In genomic region chr11:58485961-58486360, GRCh38 we compare ENCODE assay signal across 8 cellular contexts. TPM values are rescaled to one million over a fixed set of nuclear protein-coding genes. Genes with fewer than 3 reads are reported as not detected.
"Had no signal": no experiment of that assay in that cellular context is flagged by ENCODE, and none has a peak within 500 bp of the region (broad histone marks: within the 10 kb centered on the region; RNA-seq: fewer than 3 reads in every experiment).

No MANE protein-coding gene starts in this region.

- H3K4me2 ChIP-seq: GM23338 had no signal

- DNase-seq: H9, HCEC 1CT had no signal

- FAIRE-seq: H1, H54, HepG2 had no signal

- H3K4me3 ChIP-seq: GM23338 had no signal

- H2AFZ ChIP-seq: GM23338 had no signal

RNA-seq across cellular contexts. Expression of gene OR5B21, which starts 21.9 kb away (rescaled TPM):
- total RNA-seq: GM23338, H1, H9, HepG2, HT1080 had no signal
- polyA plus RNA-seq: GM23338, H1, HepG2, IgD-negative memory B cell had no signal

RNA-seq across cellular contexts. Expression of gene OR5B12, which starts 43.9 kb away (rescaled TPM):
- total RNA-seq: GM23338, H1, H9, HepG2, HT1080 had no signal
- polyA plus RNA-seq: GM23338, H1, HepG2, IgD-negative memory B cell had no signal

RNA-seq across cellular contexts. Expression of gene OR5B2, which starts 58.0 kb away (rescaled TPM):
- total RNA-seq: GM23338, H1, H9, HepG2, HT1080 had no signal
- polyA plus RNA-seq: GM23338, HepG2, IgD-negative memory B cell had no signal
